In the genomic region with DNA sequence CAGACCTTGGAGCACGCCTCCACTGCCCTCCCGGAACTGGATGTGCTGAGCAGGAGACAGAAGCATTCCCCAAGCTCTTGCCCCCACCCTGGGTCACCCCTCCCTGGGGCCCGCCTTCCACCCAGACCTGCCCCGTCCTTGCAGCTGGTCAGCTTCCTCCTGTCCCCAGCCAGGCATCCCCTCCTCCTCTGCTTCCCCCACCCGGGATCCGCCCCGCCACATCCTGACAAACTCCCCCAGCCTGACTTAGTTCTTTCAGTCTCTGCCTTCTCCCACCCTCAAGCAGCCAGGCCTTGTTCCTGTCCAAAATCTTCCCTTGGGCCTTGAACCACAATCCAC, we compare ENCODE assay signal across 8 cellular contexts. TPM values are rescaled to one million over a fixed set of nuclear protein-coding genes. Genes with fewer than 3 reads are reported as not detected.
DNase-seq lines count a peak whose midpoint lies in the region; ATAC-seq and TF ChIP-seq lines count a peak whose summit lies in the region.

No MANE protein-coding gene starts in this region.

- no peaks in the 10 kb centered on the region for H3K36me3 Mint-ChIP-seq in HFFc6 (ENCODE audit: low read depth)
- no peaks in the 10 kb centered on the region for H3K36me3 Mint-ChIP-seq in activated CD8-positive, alpha-beta T cell treated with anti-CD3 and anti-CD28 coated beads, Interleukin-2, amount 10 ng/mL, durations not matched to agents 7 days and 5 days (ENCODE audit: low read depth)

- DNase-seq in A172 (ENCODE audit: low spot score) (peak; percentile 77), HFFc6 (peak; percentile 69), left lung (peak in 1 of 2 donors; percentile 88), thyroid gland (peak; percentile 51 to 64), COLO668 (lab: John Stamatoyannopoulos, UW; ENCODE audit: unreplicated experiment) (no peak)
- no peak for DNase-seq in activated CD8-positive, alpha-beta T cell treated with anti-CD3 and anti-CD28 coated beads, Interleukin-2, amount 10 ng/mL, durations not matched to agents 7 days and 5 days

- TF ChIP-seq POLR2A in thyroid gland (IDR thresholded peaks at IDR 0.05), result peak in 1 of 2 donors; percentile 15

- H3K36me3 ChIP-seq in left lung, result no peaks in the 10 kb centered on the region
- peaks cover 0 to under 1% of the 10 kb centered on the region in 2 donors for H3K36me3 ChIP-seq in thyroid gland

- H3K4me3 ChIP-seq in left lung (no peak overlapping the region), thyroid gland (replicated peaks in 1 of 3) (no peak overlapping the region)

- 57 to 70% methylated on average over 6 to 7 of the region's 7 CpGs for WGBS in thyroid gland, 2 donors

- intact Hi-C loops in left lung (cut with DNase I) (no loop called here), thyroid gland (cut with DNase I) (no loop called here)

- H3K27me3 ChIP-seq in left lung (peaks cover 0 to 26% of the 10 kb centered on the region in 2 donors), thyroid gland (no peaks in the 10 kb centered on the region)

- H3K27ac ChIP-seq in angular gyrus (ENCODE audit: low read depth, low read length) (peak overlapping the region; percentile 78), left lung (peak overlapping the region; percentile 80 to 81), thyroid gland (peak overlapping the region; percentile 58 to 89 (median 67))

- no peak for TF ChIP-seq CTCF in HFFc6 (IDR thresholded peaks at IDR 0.05)
- no peak for TF ChIP-seq CTCF in left lung (IDR thresholded peaks at IDR 0.05)
- no peak for TF ChIP-seq CTCF in thyroid gland (IDR thresholded peaks at IDR 0.05)

- POLR2A ChIA-PET in activated CD8-positive, alpha-beta T cell treated with anti-CD3 and anti-CD28 coated beads, Interleukin-2, amount 10 ng/mL, durations not matched to agents 7 days and 5 days (lab: Charles Lee), result no interaction called here

- CTCF ChIA-PET in activated CD8-positive, alpha-beta T cell treated with anti-CD3 and anti-CD28 coated beads, Interleukin-2, amount 10 ng/mL, durations not matched to agents 7 days and 5 days (lab: Charles Lee), result no interaction called here

- peak overlapping the region; percentile 93 for H3K27ac Mint-ChIP-seq in HFFc6
- no peak overlapping the region for H3K27ac Mint-ChIP-seq in activated CD8-positive, alpha-beta T cell treated with anti-CD3 and anti-CD28 coated beads, Interleukin-2, amount 10 ng/mL, durations not matched to agents 7 days and 5 days

- H3K9me3 ChIP-seq in left lung (no peaks in the 10 kb centered on the region), thyroid gland (no peaks in the 10 kb centered on the region)

- no peaks in the 10 kb centered on the region for H3K9me3 Mint-ChIP-seq in HFFc6
- H3K9me3 Mint-ChIP-seq in activated CD8-positive, alpha-beta T cell treated with anti-CD3 and anti-CD28 coated beads, Interleukin-2, amount 10 ng/mL, durations not matched to agents 7 days and 5 days (ENCODE audit: insufficient read depth), result no peaks in the 10 kb centered on the region

- ATAC-seq in left lung (peak; percentile 6), GM21390 (IDR thresholded peaks at IDR 0.05; ENCODE audit: unreplicated experiment) (no peak)
- no peak for ATAC-seq in activated CD8-positive, alpha-beta T cell treated with anti-CD3 and anti-CD28 coated beads, Interleukin-2, amount 10 ng/mL, durations not matched to agents 7 days and 5 days

- peak overlapping the region; percentile 54 for H3K4me3 Mint-ChIP-seq in HFFc6
- H3K4me3 Mint-ChIP-seq in activated CD8-positive, alpha-beta T cell treated with anti-CD3 and anti-CD28 coated beads, Interleukin-2, amount 10 ng/mL, durations not matched to agents 7 days and 5 days, result no peak overlapping the region

- peaks cover 4% of the 10 kb centered on the region for H3K27me3 Mint-ChIP-seq in HFFc6 (ENCODE audit: insufficient read depth)
- peaks cover 2% of the 10 kb centered on the region for H3K27me3 Mint-ChIP-seq in activated CD8-positive, alpha-beta T cell treated with anti-CD3 and anti-CD28 coated beads, Interleukin-2, amount 10 ng/mL, durations not matched to agents 7 days and 5 days (ENCODE audit: low read depth)

- H3K4me1 Mint-ChIP-seq in HFFc6 (ENCODE audit: low read depth), result peaks cover 29% of the 10 kb centered on the region
- H3K4me1 Mint-ChIP-seq in activated CD8-positive, alpha-beta T cell treated with anti-CD3 and anti-CD28 coated beads, Interleukin-2, amount 10 ng/mL, durations not matched to agents 7 days and 5 days (ENCODE audit: low read depth), result peaks cover 32% of the 10 kb centered on the region

- H3K4me1 ChIP-seq in left lung (peaks cover 39 to 46% of the 10 kb centered on the region in 2 donors), thyroid gland (peaks cover 47 to 54% of the 10 kb centered on the region in 2 donors)

RNA-seq across cellular contexts. Expression of a gene that starts 1.1 kb away (rescaled TPM):
- total RNA-seq in A172 (2014; rRNA removed; shearing (Covaris generic)), result 64.9 and 65.0 TPM in 2 replicates
- 100 to 1,000 TPM; 280 to 370 (median 291) TPM for total RNA-seq in HFFc6 (2021; fragmentation: NEBNext Ultra II Directional; extraction: Animal tissue kit (Norgen Biotek cat#: 25700))
- total RNA-seq in left lung (100 to 1,000 TPM; 237 to 391 TPM), thyroid gland (100 to 1,000 TPM; 143 to 266 (median 215) TPM)
- total RNA-seq in activated CD8-positive, alpha-beta T cell treated with anti-CD3 and anti-CD28 coated beads, Interleukin-2, amount 10 ng/mL, durations not matched to agents 7 days and 5 days, result 10 to 100 TPM; 48.4 to 49.9 TPM

RNA-seq across cellular contexts. Expression of a gene that starts 18.2 kb away (rescaled TPM):
- 1.2 and 2.9 TPM in 2 replicates for total RNA-seq in A172 (2014; rRNA removed; shearing (Covaris generic))
- 1 to 10 TPM; 1.4 to 2.5 (median 1.9) TPM for total RNA-seq in HFFc6 (2021; fragmentation: NEBNext Ultra II Directional; extraction: Animal tissue kit (Norgen Biotek cat#: 25700))
- total RNA-seq in left lung (1 to 10 TPM; 7.3 to 8.2 TPM), thyroid gland (10 to 100 TPM in 2 of 4 donors, 1 to 10 TPM in 2; 4.3 to 14.3 (median 9.3) TPM)
- total RNA-seq in activated CD8-positive, alpha-beta T cell treated with anti-CD3 and anti-CD28 coated beads, Interleukin-2, amount 10 ng/mL, durations not matched to agents 7 days and 5 days, result 1 to 10 TPM; 6.0 to 7.0 TPM

RNA-seq across cellular contexts. Expression of a gene that starts 34.6 kb away (rescaled TPM):
- 28.0 and 36.6 TPM in 2 replicates for total RNA-seq in A172 (2014; rRNA removed; shearing (Covaris generic))
- 10 to 100 TPM; 41.9 to 47.0 (median 43.6) TPM for total RNA-seq in HFFc6 (2021; fragmentation: NEBNext Ultra II Directional; extraction: Animal tissue kit (Norgen Biotek cat#: 25700))
- total RNA-seq in left lung, result 10 to 100 TPM; 41.5 to 53.0 TPM
- 100 to 1,000 TPM in 1 of 4 donors, 10 to 100 TPM in 3; 65.7 to 103 (median 74.0) TPM for total RNA-seq in thyroid gland
- 10 to 100 TPM; 62.1 to 64.9 TPM for total RNA-seq in activated CD8-positive, alpha-beta T cell treated with anti-CD3 and anti-CD28 coated beads, Interleukin-2, amount 10 ng/mL, durations not matched to agents 7 days and 5 days

RNA-seq across cellular contexts. Expression of a gene that starts 38.4 kb away (rescaled TPM):
- total RNA-seq in A172 (2014; rRNA removed; shearing (Covaris generic)), result 13.4 and 15.4 TPM in 2 replicates
- total RNA-seq in HFFc6 (2021; fragmentation: NEBNext Ultra II Directional; extraction: Animal tissue kit (Norgen Biotek cat#: 25700)), result 10 to 100 TPM in 1 of 6 experiments, 1 to 10 TPM in 5; 6.0 to 10.2 (median 7.8) TPM
- total RNA-seq in left lung (10 to 100 TPM; 10.3 to 15.1 TPM), thyroid gland (1 to 10 TPM; 2.8 to 4.7 (median 4.0) TPM)
- 10 to 100 TPM; 10.4 to 11.8 TPM for total RNA-seq in activated CD8-positive, alpha-beta T cell treated with anti-CD3 and anti-CD28 coated beads, Interleukin-2, amount 10 ng/mL, durations not matched to agents 7 days and 5 days

RNA-seq across cellular contexts. Expression of a gene that starts 47.1 kb away (rescaled TPM):
- 31.4 and 32.2 TPM in 2 replicates for total RNA-seq in A172 (2014; rRNA removed; shearing (Covaris generic))
- total RNA-seq in HFFc6 (2021; fragmentation: NEBNext Ultra II Directional; extraction: Animal tissue kit (Norgen Biotek cat#: 25700)), result 10 to 100 TPM; 31.4 to 39.5 (median 34.1) TPM
- 10 to 100 TPM; 11.6 to 14.6 TPM for total RNA-seq in left lung
- 1 to 10 TPM; 3.1 to 5.1 (median 3.7) TPM for total RNA-seq in thyroid gland
- 1 to 10 TPM; 4.8 to 5.3 TPM for total RNA-seq in activated CD8-positive, alpha-beta T cell treated with anti-CD3 and anti-CD28 coated beads, Interleukin-2, amount 10 ng/mL, durations not matched to agents 7 days and 5 days

Comparison
In these comparisons a context has a peak if more than half of its experiments do, and no peak if none do; other contexts are left out.
1. DNase-seq: peak in A172 (single experiment), HFFc6 (single experiment) and thyroid gland (2 of 2); none in COLO668 (single experiment) and activated CD8-positive, alpha-beta T cell treated with anti-CD3 and anti-CD28 coated beads, Interleukin-2, amount 10 ng/mL, durations not matched to agents 7 days and 5 days (single experiment).
2. Peak in every context shown above with its lines, with median percentiles within 50 percentile points of each other: H3K27ac ChIP-seq.